Comparison of ENCODE assay signal across 1 cellular context in genomic region chr20:10666221-10667076, GRCh38.
TF ChIP-seq lines count a peak whose summit lies in the region.

No MANE protein-coding gene starts in this region.

TF ChIP-seq in IMR-90, 13 proteins besides CTCF, POLR2A, EP300 and RAD21 (continued from another document):
- TF ChIP-seq RFX5 (IDR thresholded peaks at IDR 0.05; ENCODE audit: low read depth, low read length), result no peak
- no peak for TF ChIP-seq MXI1 (IDR thresholded peaks at IDR 0.05; ENCODE audit: borderline replicate concordance, low read depth, low read length)
- TF ChIP-seq CEBPB (IDR thresholded peaks at IDR 0.05; ENCODE audit: low read depth, low read length), result no peak
- no peak for TF ChIP-seq SMC3 (IDR thresholded peaks at IDR 0.05; ENCODE audit: low read depth, low read length)
- TF ChIP-seq ELK1 (IDR thresholded peaks at IDR 0.05; ENCODE audit: borderline replicate concordance, low read depth, low read length), result no peak
- TF ChIP-seq FOS (IDR thresholded peaks at IDR 0.05; ENCODE audit: low read depth, low read length), result no peak
- no peak for TF ChIP-seq MAZ (IDR thresholded peaks at IDR 0.05; ENCODE audit: borderline replicate concordance, low read depth, low read length)
- no peak for TF ChIP-seq BHLHE40 (IDR thresholded peaks at IDR 0.05; ENCODE audit: low read depth, low read length)
- TF ChIP-seq NFE2L2 (IDR thresholded peaks at IDR 0.05; ENCODE audit: low read depth, low read length), result no peak
- no peak for TF ChIP-seq CHD1 (IDR thresholded peaks at IDR 0.05; ENCODE audit: low read depth, low read length)
- no peak for TF ChIP-seq USF2 (IDR thresholded peaks at IDR 0.05; ENCODE audit: low read depth, low read length)
